8 cellular contexts compared by ENCODE assay signal in the genomic region with DNA sequence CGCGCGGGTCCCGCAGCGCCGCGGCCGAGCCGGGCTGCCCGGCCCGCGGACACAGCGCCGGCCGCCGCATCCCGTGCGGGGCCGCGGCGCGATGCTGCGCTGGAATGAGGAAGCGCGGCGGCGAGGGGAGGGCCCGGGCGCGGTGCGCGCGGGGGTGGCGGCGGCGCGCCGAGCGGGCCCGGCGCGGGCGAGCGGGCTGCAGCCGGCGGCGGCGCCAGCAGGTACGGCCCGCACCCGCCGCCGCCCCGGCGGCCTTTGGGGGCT.
DNase-seq lines count a peak whose midpoint lies in the region; ATAC-seq and TF ChIP-seq lines count a peak whose summit lies in the region.

No MANE protein-coding gene starts in this region.

- peak; percentile 32 for ATAC-seq in GM19438 (IDR thresholded peaks at IDR 0.05; ENCODE audit: low read depth, unreplicated experiment)
- peak; percentile 20 for ATAC-seq in HG03565 (IDR thresholded peaks at IDR 0.05; ENCODE audit: unreplicated experiment)
- peak; percentile 45 for ATAC-seq in effector memory CD8-positive, alpha-beta T cell (replicated peaks)

- H3K36me3 ChIP-seq in rectal smooth muscle tissue (ENCODE audit: control insufficient read depth, insufficient read depth, low read length): no peaks in the 10 kb centered on the region

- no peaks in the 10 kb centered on the region for H3K27me3 Mint-ChIP-seq in effector memory CD8-positive, alpha-beta T cell

- H3K9ac ChIP-seq in rectal smooth muscle tissue (ENCODE audit: low read length): no peak overlapping the region

- no peak for TF ChIP-seq CTCF in foreskin fibroblast (IDR thresholded peaks at IDR 0.05; ENCODE audit: low read depth, low read length)

- DNase-seq in CD1c-positive myeloid dendritic cell (ENCODE audit: extremely low spot score) (peak; percentile 85), NCI-H524 (lab: John Stamatoyannopoulos, UW) (no peak), foreskin fibroblast (no peak)
- no peak for DNase-seq in effector memory CD8-positive, alpha-beta T cell
- DNase-seq in activated effector memory CD4-positive, alpha-beta T cell treated with Interleukin-2 at 50 U/mL for 16 hours: no peak

- H3K9me3 Mint-ChIP-seq in effector memory CD8-positive, alpha-beta T cell: no peaks in the 10 kb centered on the region

- peaks cover 33 to 36% of the 10 kb centered on the region in 2 donors for H3K4me1 Mint-ChIP-seq in effector memory CD8-positive, alpha-beta T cell (ENCODE audit: low read depth in 2 of 2)

- H3K4me3 ChIP-seq in rectal smooth muscle tissue (ENCODE audit: low read length) (peak overlapping the region; percentile 17), foreskin fibroblast (ENCODE audit: low read depth in 1 of 2, low read length in 2 of 2) (no peak overlapping the region)

- no peak overlapping the region for H3K27ac Mint-ChIP-seq in effector memory CD8-positive, alpha-beta T cell

- no peak overlapping the region for H3K27ac ChIP-seq in rectal smooth muscle tissue (ENCODE audit: low read depth, low read length)

- H3K4me3 Mint-ChIP-seq in effector memory CD8-positive, alpha-beta T cell: no peak overlapping the region

- H3K27me3 ChIP-seq in rectal smooth muscle tissue (ENCODE audit: control insufficient read depth, insufficient read depth, low read length): peaks cover 8% of the 10 kb centered on the region

- H3K36me3 Mint-ChIP-seq in effector memory CD8-positive, alpha-beta T cell (ENCODE audit: insufficient read depth): peaks cover 49% of the 10 kb centered on the region

- H3K4me1 ChIP-seq in rectal smooth muscle tissue (ENCODE audit: control insufficient read depth, insufficient read depth, low read length): no peaks in the 10 kb centered on the region
